ENCODE assay signal across 8 cellular contexts in the genomic region with DNA sequence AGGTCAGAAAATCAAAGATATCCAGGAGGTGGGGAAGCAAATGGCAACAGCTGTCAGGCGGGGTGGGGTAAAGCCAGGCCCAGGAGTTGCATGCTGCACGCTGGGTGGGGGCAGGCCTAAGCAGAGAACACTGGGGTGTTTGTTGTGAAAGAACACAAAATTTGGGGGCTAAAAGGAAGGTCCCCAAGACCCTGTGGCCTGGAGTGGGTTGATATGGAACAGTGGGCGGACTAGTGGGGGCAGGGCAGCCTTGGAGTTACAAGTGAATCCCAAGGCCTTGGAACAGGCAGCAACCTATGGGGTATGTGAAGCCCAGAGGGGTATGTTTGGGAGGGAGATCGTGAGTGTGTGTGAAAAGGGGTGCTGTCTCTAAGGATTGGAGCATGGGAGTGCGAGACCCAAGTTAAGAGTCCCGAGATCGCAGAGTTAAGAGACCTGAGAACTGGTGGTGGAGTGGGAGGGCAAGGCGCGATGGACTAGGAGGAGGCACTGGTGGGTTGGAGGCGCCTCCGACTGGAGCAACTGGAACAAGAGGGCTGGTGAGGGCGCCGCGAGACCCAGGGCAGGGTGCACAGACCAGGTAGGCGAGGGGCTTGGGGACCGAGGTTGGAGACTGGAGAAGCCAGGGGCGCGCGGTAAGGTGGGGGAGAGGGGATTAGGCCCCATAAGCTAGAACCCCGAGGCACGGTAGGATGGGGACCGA. TPM values are rescaled to one million over a fixed set of nuclear protein-coding genes. Genes with fewer than 3 reads are reported as not detected.
DNase-seq lines count a peak whose midpoint lies in the region; ATAC-seq, FAIRE-seq and TF ChIP-seq lines count a peak whose summit lies in the region.

No MANE protein-coding gene starts in this region.

- H3K36me3 ChIP-seq in CD8-positive, alpha-beta memory T cell (ENCODE audit: insufficient read depth, low read length), result peaks cover 29% of the 10 kb centered on the region
- H3K36me3 ChIP-seq in astrocyte (ENCODE audit: insufficient read depth, low read length), result peaks cover 15% of the 10 kb centered on the region
- peaks cover 45% of the 10 kb centered on the region for H3K36me3 ChIP-seq in iPS-20b (ENCODE audit: insufficient read depth, low read depth, low read length)

- peaks cover 21% of the 10 kb centered on the region for H3K4me1 ChIP-seq in CD8-positive, alpha-beta memory T cell (ENCODE audit: insufficient read depth, low read length)
- H3K4me1 ChIP-seq in astrocyte (ENCODE audit: insufficient read depth, low read length) (peaks cover 26% of the 10 kb centered on the region), iPS-20b (ENCODE audit: insufficient read depth, low read length) (peaks cover 9% of the 10 kb centered on the region)

- no peaks in the 10 kb centered on the region for H4K20me1 ChIP-seq in astrocyte (ENCODE audit: insufficient read depth, low read length)

- peak overlapping the region; percentile 89 to 97 (median 92) for H3K4me3 Mint-ChIP-seq in CD8-positive, alpha-beta memory T cell
- peak overlapping the region; percentile 93 for H3K4me3 Mint-ChIP-seq in astrocyte (ENCODE audit: unreplicated experiment)

- TF ChIP-seq CTCF in astrocyte (IDR thresholded peaks at IDR 0.05; ENCODE audit: insufficient read depth, low read depth, low read length), result no peak

- H3K36me3 Mint-ChIP-seq in CD8-positive, alpha-beta memory T cell, result peaks cover 6 to 55% (median 6%) of the 10 kb centered on the region in 3 donors
- H3K36me3 Mint-ChIP-seq in astrocyte (ENCODE audit: low read depth, unreplicated experiment), result peaks cover 17% of the 10 kb centered on the region

- peak overlapping the region; percentile 85 to 100 (median 96) for H3K27ac Mint-ChIP-seq in CD8-positive, alpha-beta memory T cell
- peak overlapping the region; percentile 97 for H3K27ac Mint-ChIP-seq in astrocyte (ENCODE audit: unreplicated experiment)

- FAIRE-seq in astrocyte (lab: Jason Lieb, UNC), result no peak

- peak overlapping the region; percentile 88 for H3K27ac ChIP-seq in CD8-positive, alpha-beta memory T cell (ENCODE audit: low read depth, low read length)
- peak overlapping the region; percentile 90 for H3K27ac ChIP-seq in astrocyte (ENCODE audit: low read depth, low read length)
- H3K27ac ChIP-seq in iPS-20b (ENCODE audit: low read length), result peak overlapping the region; percentile 93

- H2AFZ ChIP-seq in astrocyte (ENCODE audit: low read depth, low read length), result peak overlapping the region; percentile 61

- CTCF ChIA-PET in CD8-positive, alpha-beta memory T cell (lab: Charles Lee), result interaction anchor here (1.2 kb wide), 1 partner anchor 37 kb away, joined by 3 read pairs; no protein-coding TSS in a partner anchor

- peak in 1 of 5 donors; percentile 15 for DNase-seq in CD8-positive, alpha-beta memory T cell
- DNase-seq in MV-4-11 (lab: John Stamatoyannopoulos, UW) (peak; percentile 26), astrocyte (ENCODE audit: low read depth) (peak; percentile 12), NCI-H2227 treated with DMSO at 0.1 percent for 48 hours (lab: John Stamatoyannopoulos, UW) (no peak)
- DNase-seq in stimulated activated CD4-positive, alpha-beta T cell treated with anti-CD3 and anti-CD28 coated beads, Interleukin-15, amount 100 ng/mL, for 24 hours, result peak; percentile 48
- DNase-seq in effector CD8-positive, alpha-beta T cell (lab: John Stamatoyannopoulos, UW), result no peak

- peak overlapping the region; percentile 55 for H3K4me3 ChIP-seq in CD8-positive, alpha-beta memory T cell (ENCODE audit: low read length)
- H3K4me3 ChIP-seq in astrocyte (ENCODE audit: insufficient read depth, low read depth, low read length), result peak overlapping the region; percentile 64
- peak overlapping the region; percentile 79 for H3K4me3 ChIP-seq in iPS-20b (ENCODE audit: low read length)

- POLR2A ChIA-PET in CD8-positive, alpha-beta memory T cell (lab: Charles Lee), result interaction anchor here (0.6 to 2.2 kb wide), 5 partner anchors 32 to 122 kb away, joined by 3 to 13 read pairs (median 4); a partner anchor contains a TSS

- peaks cover 0 to 2% of the 10 kb centered on the region in 2 donors for H3K27me3 Mint-ChIP-seq in CD8-positive, alpha-beta memory T cell
- H3K27me3 Mint-ChIP-seq in astrocyte (ENCODE audit: low read depth, unreplicated experiment), result no peaks in the 10 kb centered on the region

- H3K4me1 Mint-ChIP-seq in CD8-positive, alpha-beta memory T cell, result peaks cover 31 to 49% (median 48%) of the 10 kb centered on the region in 3 donors
- H3K4me1 Mint-ChIP-seq in astrocyte (ENCODE audit: low read depth, unreplicated experiment), result peaks cover 25% of the 10 kb centered on the region

- peak; percentile 16 for ATAC-seq in GM21619 (IDR thresholded peaks at IDR 0.05; ENCODE audit: unreplicated experiment)

- peaks cover 41% of the 10 kb centered on the region for H3K79me2 ChIP-seq in astrocyte (ENCODE audit: insufficient read depth, low read length)

- no peaks in the 10 kb centered on the region for H3K27me3 ChIP-seq in CD8-positive, alpha-beta memory T cell (ENCODE audit: insufficient read depth, low read length, poor library complexity, severe bottlenecking)
- H3K27me3 ChIP-seq in astrocyte (ENCODE audit: insufficient read depth, low read length) (no peaks in the 10 kb centered on the region), iPS-20b (ENCODE audit: insufficient read depth, low read length) (no peaks in the 10 kb centered on the region)

- no peaks in the 10 kb centered on the region for H3K9me3 ChIP-seq in CD8-positive, alpha-beta memory T cell (ENCODE audit: low read length)
- H3K9me3 ChIP-seq in astrocyte (ENCODE audit: insufficient read depth, low read depth, low read length) (no peaks in the 10 kb centered on the region), iPS-20b (ENCODE audit: insufficient read depth, low read depth, low read length) (no peaks in the 10 kb centered on the region)

- H3K9ac ChIP-seq in astrocyte (ENCODE audit: low read length) (peak overlapping the region; percentile 93), iPS-20b (ENCODE audit: low read depth, low read length) (peak overlapping the region; percentile 89)

- peak overlapping the region; percentile 91 for H3K4me2 ChIP-seq in astrocyte (ENCODE audit: low read length)

- no peaks in the 10 kb centered on the region for H3K9me3 Mint-ChIP-seq in CD8-positive, alpha-beta memory T cell
- peaks cover 3% of the 10 kb centered on the region for H3K9me3 Mint-ChIP-seq in astrocyte (ENCODE audit: unreplicated experiment)

RNA-seq across cellular contexts. Expression of a gene that starts 0.7 kb away (rescaled TPM):
- 10 to 100 TPM; 11.7 to 12.1 TPM for total RNA-seq in CD8-positive, alpha-beta memory T cell
- 2.1 TPM for polyA plus RNA-seq in CD8-positive, alpha-beta memory T cell
- total RNA-seq in astrocyte, result 21.2 and 26.3 TPM in 2 replicates

RNA-seq across cellular contexts. Expression of a gene that starts 6.2 kb away (rescaled TPM):
- 10 to 100 TPM; 89.6 to 91.6 TPM for total RNA-seq in CD8-positive, alpha-beta memory T cell
- 47.5 TPM for polyA plus RNA-seq in CD8-positive, alpha-beta memory T cell
- total RNA-seq in astrocyte, result 47.4 and 59.7 TPM in 2 replicates

RNA-seq across cellular contexts. Expression of a gene that starts 6.4 kb away (rescaled TPM):
- total RNA-seq in CD8-positive, alpha-beta memory T cell, result 10 to 100 TPM; 11.1 to 12.3 TPM
- 11.6 TPM for polyA plus RNA-seq in CD8-positive, alpha-beta memory T cell
- 34.1 and 35.4 TPM in 2 replicates for total RNA-seq in astrocyte

RNA-seq across cellular contexts. Expression of a gene that starts 23.1 kb away (rescaled TPM):
- 1 to 10 TPM; 1.6 TPM for total RNA-seq in CD8-positive, alpha-beta memory T cell
- polyA plus RNA-seq in CD8-positive, alpha-beta memory T cell, result 1.9 TPM
- 506 and 728 TPM in 2 replicates for total RNA-seq in astrocyte

RNA-seq across cellular contexts. Expression of a gene that starts 31.6 kb away (rescaled TPM):
- 100 to 1,000 TPM; 114 to 120 TPM for total RNA-seq in CD8-positive, alpha-beta memory T cell
- polyA plus RNA-seq in CD8-positive, alpha-beta memory T cell, result 86.2 TPM
- 68.6 and 77.9 TPM in 2 replicates for total RNA-seq in astrocyte

Comparison
In these comparisons a context has a peak if more than half of its experiments do, and no peak if none do; other contexts are left out.
1. DNase-seq: peak in MV-4-11 (single experiment), astrocyte (single experiment) and stimulated activated CD4-positive, alpha-beta T cell treated with anti-CD3 and anti-CD28 coated beads, Interleukin-15, amount 100 ng/mL, for 24 hours (single experiment); none in effector CD8-positive, alpha-beta T cell (single experiment) and NCI-H2227 treated with DMSO at 0.1 percent for 48 hours (single experiment).
2. Peak in every context shown above with its lines, with median percentiles within 50 percentile points of each other: H3K27ac ChIP-seq and H3K4me3 ChIP-seq.